12 cellular contexts compared by ENCODE assay signal in genomic region chr11:6469599-6469998, GRCh38. TPM values are rescaled to one million over a fixed set of nuclear protein-coding genes. Genes with fewer than 3 reads are reported as not detected.
DNase-seq lines count a peak whose midpoint lies in the region; ATAC-seq, FAIRE-seq and TF ChIP-seq lines count a peak whose summit lies in the region.
"Had no signal": no experiment of that assay in that cellular context is flagged by ENCODE, and none has a peak within 500 bp of the region (broad histone marks: within the 10 kb centered on the region; RNA-seq: fewer than 3 reads in every experiment).

No MANE protein-coding gene starts in this region.

- H3K4me3 Mint-ChIP-seq in stimulated activated naive B cell treated with anti-CD40 and anti-IgM and Interleukin-4, amounts not matched to agents 10 μg/mL and 1 μg/mL and 100 μg/mL, for 72 hours = no peak overlapping the region
- H3K4me3 Mint-ChIP-seq: activated naive CD4-positive, alpha-beta T cell treated with anti-CD3 and anti-CD28 coated beads for 36 hours had no signal

- H2BK15ac ChIP-seq in IMR-90 (ENCODE audit: low read depth, low read length) = 0 out of 3 replicates have a peak overlapping the region, but pooled peaks have one; percentile 38

- peaks cover 36 to 80% of the 10 kb centered on the region in 2 experiments for H3K79me1 ChIP-seq in IMR-90 (ENCODE audit: low read depth in 1 of 2, low read length in 2 of 2)

- dilution Hi-C loops in IMR-90 (cut with HindIII; ENCODE audit: low sequenced_read_pairs, unreplicated experiment) = no loop called here

- H3K4me2 ChIP-seq in IMR-90 (ENCODE audit: low read depth, low read length) (no peak overlapping the region), K562 (ENCODE audit: insufficient read depth, low read length) (peak overlapping the region; percentile 54)

- H3K14ac ChIP-seq in IMR-90 (replicated peaks; ENCODE audit: low read depth, low read length) = peak overlapping the region; percentile 90

- H4K20me1 ChIP-seq in IMR-90 (ENCODE audit: insufficient read depth, low read length) (peaks cover 6% of the 10 kb centered on the region; the same call in 1 of the 2 replicates), K562 (replicated peaks; ENCODE audit: control insufficient read depth, insufficient read depth, low read length) (no peaks in the 10 kb centered on the region)

- no peak overlapping the region for H2AK9ac ChIP-seq in IMR-90 (replicated peaks; ENCODE audit: low read depth, low read length, poor library complexity)

- H3K36me3 ChIP-seq in IMR-90 (ENCODE audit: control insufficient read depth, insufficient read depth, low read length) = peaks cover 5% of the 10 kb centered on the region
- no peaks in the 10 kb centered on the region for H3K36me3 ChIP-seq in K562 (ENCODE audit: control insufficient read depth, insufficient read depth, low read length)
- peaks cover 6 to 7% of the 10 kb centered on the region in 2 donors for H3K36me3 ChIP-seq in lung (ENCODE audit: control insufficient read depth in 2 of 2, insufficient read depth in 2 of 2, low read length in 2 of 2)
- peaks cover 7% of the 10 kb centered on the region for H3K36me3 ChIP-seq in suprapubic skin

- H4K91ac ChIP-seq in IMR-90 (ENCODE audit: insufficient read depth, low read depth, low read length) = peak overlapping the region; percentile 72

- H3K9ac ChIP-seq in IMR-90 (ENCODE audit: low read depth, low read length) (0 out of 2 replicates have a peak overlapping the region, but pooled peaks have one; percentile 50), K562 (ENCODE audit: insufficient read depth in 1 of 2, low read depth in 2 of 2, low read length in 2 of 2) (peak overlapping the region in 1 of 2 experiments; percentile 17; a peak in 2 of 4 replicates)

- 100% methylated on average over 1 of the region's 1 CpG; no CpG with 5 or more reads in 1 of the 2 experiments for WGBS in IMR-90 (ENCODE audit: extremely low coverage in 2 of 2, insufficient read length in 1 of 2), 2 experiments
- 81% methylated on average over 1 of the region's 1 CpG for WGBS in K562 (ENCODE audit: insufficient coverage, low coverage, missing lambda C conversion rate)
- WGBS in lung, 2 donors = 93 to 97% methylated on average over 1 of the region's 1 CpG
- WGBS in suprapubic skin = 96% methylated on average over 1 of the region's 1 CpG

- H3K27ac ChIP-seq in IMR-90 (ENCODE audit: insufficient read depth, low read length) (no peak overlapping the region), K562 (ENCODE audit: extremely low read depth, low read depth, low read length) (no peak overlapping the region; the same call in 1 of the 3 replicates), lung (ENCODE audit: low read depth in 1 of 2, low read length in 1 of 2) (peak overlapping the region; percentile 13 to 65), suprapubic skin (peak overlapping the region; percentile 34)

- H2AFZ ChIP-seq in IMR-90 (replicated peaks; ENCODE audit: low read length, poor library complexity) (no peak overlapping the region), K562 (ENCODE audit: low read depth, low read length) (peak overlapping the region; percentile 89)

- BruUV-seq in IMR-90 (replicated peaks; lab: Mats Ljungman, UMichigan) (no TSS peak), K562 (replicated peaks; lab: Mats Ljungman, UMichigan) (no TSS peak)

- H2BK20ac ChIP-seq in IMR-90 (ENCODE audit: low read depth, low read length) = no peak overlapping the region

- intact Hi-C loops in IMR-90 (cut with micrococcal nuclease) (no loop called here), K562 (cut with micrococcal nuclease) (no loop called here)

- no peak overlapping the region for H3K27ac Mint-ChIP-seq in stimulated activated naive B cell treated with anti-CD40 and anti-IgM and Interleukin-4, amounts not matched to agents 10 μg/mL and 1 μg/mL and 100 μg/mL, for 72 hours
- H3K27ac Mint-ChIP-seq: activated naive CD4-positive, alpha-beta T cell treated with anti-CD3 and anti-CD28 coated beads for 36 hours had no signal

- TF ChIP-seq POLR2A in IMR-90 (IDR thresholded peaks at IDR 0.05; ENCODE audit: low read depth, low read length) (no peak), K562 (conservative IDR thresholded peaks at IDR 0.05) (no peak), suprapubic skin (IDR thresholded peaks at IDR 0.05) (no peak)

- H3K4me3 ChIP-seq in IMR-90 (ENCODE audit: insufficient read depth, low read depth, low read length) (no peak overlapping the region), K562 (no peak overlapping the region), lung (no peak overlapping the region), suprapubic skin (no peak overlapping the region)

- H3K9me3 ChIP-seq in IMR-90 (ENCODE audit: control insufficient read depth, insufficient read depth, low read length) (no peaks in the 10 kb centered on the region), K562 (replicated peaks; ENCODE audit: control insufficient read depth, insufficient read depth, low read depth, low read length) (no peaks in the 10 kb centered on the region), lung (ENCODE audit: control insufficient read depth in 2 of 2, insufficient read depth in 1 of 2, low read length in 1 of 2) (peaks cover 0 to 2% of the 10 kb centered on the region in 2 donors), suprapubic skin (no peaks in the 10 kb centered on the region)

- peak overlapping the region; percentile 58; the same call in 1 of the 2 replicates for H3K23ac ChIP-seq in IMR-90 (ENCODE audit: low read depth, low read length)

- peak overlapping the region; percentile 36; the same call in 1 of the 2 replicates for H3K18ac ChIP-seq in IMR-90 (ENCODE audit: low read depth, low read length)

- in situ Hi-C loops in IMR-90 (cut with MboI; ENCODE audit: low sequenced_read_pairs) (no loop called here), K562 (cut with MboI) (no loop called here)

- H3K9me3 Mint-ChIP-seq in stimulated activated naive B cell treated with anti-CD40 and anti-IgM and Interleukin-4, amounts not matched to agents 10 μg/mL and 1 μg/mL and 100 μg/mL, for 72 hours = no peaks in the 10 kb centered on the region
- H3K9me3 Mint-ChIP-seq: activated naive CD4-positive, alpha-beta T cell treated with anti-CD3 and anti-CD28 coated beads for 36 hours had no signal

- TF ChIP-seq EP300 in K562 (IDR thresholded peaks at IDR 0.05; ENCODE audit: low read length) (no peak), suprapubic skin (IDR thresholded peaks at IDR 0.05) (no peak)

- POLR2A ChIA-PET in IMR-90 (lab: Charles Lee; ENCODE audit: unreplicated experiment) (no interaction called here), K562 (lab: Yijun Ruan, JAX) (interaction anchor here (0.6 to 1.4 kb wide), 5 partner anchors 15 to 91 kb away, joined by 3 to 5 read pairs (median 3); no protein-coding TSS in a partner anchor)

- peaks cover 5% of the 10 kb centered on the region for H3K4me1 ChIP-seq in IMR-90 (ENCODE audit: control insufficient read depth, insufficient read depth, low read length)
- peaks cover 21 to 22% of the 10 kb centered on the region in 2 experiments; a peak in 4 of 5 replicates for H3K4me1 ChIP-seq in K562 (replicated peaks in 1 of 2; ENCODE audit: control insufficient read depth in 2 of 2, insufficient read depth in 2 of 2, low read length in 2 of 2)
- peaks cover 0 to 8% of the 10 kb centered on the region in 2 donors for H3K4me1 ChIP-seq in lung (ENCODE audit: control insufficient read depth in 2 of 2, insufficient read depth in 2 of 2, low read length in 2 of 2)
- H3K4me1 ChIP-seq in suprapubic skin = peaks cover 28% of the 10 kb centered on the region

- peak overlapping the region; percentile 62 for H2BK5ac ChIP-seq in IMR-90 (ENCODE audit: low read depth, low read length, poor library complexity, severe bottlenecking)

- no peak overlapping the region for H2BK120ac ChIP-seq in IMR-90 (ENCODE audit: low read depth, low read length)

- 0 out of 3 replicates have a peak, but pooled peaks cover 3% of the 10 kb centered on the region for H3K79me2 ChIP-seq in K562 (ENCODE audit: control insufficient read depth, insufficient read depth, low read length)

- DNase-seq in IMR-90 (no peak), K562 (ENCODE audit: extremely low read depth in 1 of 4, low spot score in 3 of 4) (no peak), lung (ENCODE audit: low spot score) (no peak), suprapubic skin (ENCODE audit: low spot score in 2 of 2) (no peak), foreskin melanocyte (no peak), NOMO-1 (lab: John Stamatoyannopoulos, UW; ENCODE audit: unreplicated experiment in 2 of 2) (no peak)
- no peak for DNase-seq in stimulated activated naive B cell treated with anti-CD40 and anti-IgM and Interleukin-4, amounts not matched to agents 10 μg/mL and 1 μg/mL and 100 μg/mL, for 72 hours
- DNase-seq: central memory CD4-positive, alpha-beta T cell had no signal

- H2AK5ac ChIP-seq in IMR-90 (ENCODE audit: low read depth, low read length) = peak overlapping the region; percentile 67; the same call in 1 of the 2 replicates

- TF ChIP-seq RAD21 in IMR-90 (IDR thresholded peaks at IDR 0.05; ENCODE audit: low read length) (no peak), K562 (CRISPR knock-in tag; conservative IDR thresholded peaks at IDR 0.05 in 1 of 2, IDR thresholded peaks at IDR 0.05 in 1 of 2) (no peak)

- H4K5ac ChIP-seq in IMR-90 (ENCODE audit: low read depth, low read length) = peak overlapping the region; percentile 23; the same call in 1 of the 2 replicates

- CTCF ChIA-PET in IMR-90 (lab: Yijun Ruan, JAX) (interaction anchor here (0.9 kb wide), 1 partner anchor 90 kb away, joined by 4 read pairs; no protein-coding TSS in a partner anchor), K562 (lab: Yijun Ruan, JAX; ENCODE audit: low intra/inter-chr PET ratio) (no interaction called here)

- H3K27me3 Mint-ChIP-seq in stimulated activated naive B cell treated with anti-CD40 and anti-IgM and Interleukin-4, amounts not matched to agents 10 μg/mL and 1 μg/mL and 100 μg/mL, for 72 hours = no peaks in the 10 kb centered on the region

- H3K9me1 ChIP-seq in IMR-90 (ENCODE audit: insufficient read depth, low read length) (peaks cover 17% of the 10 kb centered on the region), K562 (ENCODE audit: control insufficient read depth, insufficient read depth, low read length) (no peaks in the 10 kb centered on the region)

- peak overlapping the region; percentile 90 to 91 for H4K8ac ChIP-seq in IMR-90 (ENCODE audit: low read depth in 2 of 2, low read length in 2 of 2)

- H3K36me3 Mint-ChIP-seq in stimulated activated naive B cell treated with anti-CD40 and anti-IgM and Interleukin-4, amounts not matched to agents 10 μg/mL and 1 μg/mL and 100 μg/mL, for 72 hours = peaks cover 6 to 17% of the 10 kb centered on the region in 2 donors

- H3K4me1 Mint-ChIP-seq in stimulated activated naive B cell treated with anti-CD40 and anti-IgM and Interleukin-4, amounts not matched to agents 10 μg/mL and 1 μg/mL and 100 μg/mL, for 72 hours = peaks cover 12 to 15% of the 10 kb centered on the region in 2 donors

- FAIRE-seq in K562 (lab: Jason Lieb, UNC) = no peak
- FAIRE-seq: urothelium cell line had no signal

- TF ChIP-seq CTCF in IMR-90 (conservative IDR thresholded peaks at IDR 0.05; ENCODE audit: low read depth, low read length) (no peak), K562 (IDR thresholded peaks at IDR 0.05 in 2 of 3, conservative IDR thresholded peaks at IDR 0.05 in 1 of 3; ENCODE audit: insufficient read depth in 2 of 3, low read depth in 1 of 3, low read length in 3 of 3) (no peak), lung (IDR thresholded peaks at IDR 0.05; ENCODE audit: control extremely low read depth, extremely low read depth) (no peak), suprapubic skin (IDR thresholded peaks at IDR 0.05) (no peak)

- peak overlapping the region; percentile 60; the same call in 1 of the 2 replicates for H3K4ac ChIP-seq in IMR-90 (ENCODE audit: low read depth, low read length)

- ATAC-seq in IMR-90 (ENCODE audit: low read depth) (no peak), K562 (no peak), lung (ENCODE audit: insufficient read depth, low FRiP score) (no peak), HG03432 (IDR thresholded peaks at IDR 0.05; ENCODE audit: unreplicated experiment) (no peak)
- no peak for ATAC-seq in stimulated activated naive B cell treated with anti-CD40 and anti-IgM and Interleukin-4, amounts not matched to agents 10 μg/mL and 1 μg/mL and 100 μg/mL, for 72 hours (replicated peaks)

- H3K27me3 ChIP-seq in IMR-90 (ENCODE audit: control insufficient read depth, insufficient read depth, low read length) (no peaks in the 10 kb centered on the region), K562 (ENCODE audit: control insufficient read depth in 2 of 2, insufficient read depth in 2 of 2, low read length in 2 of 2) (no peaks in the 10 kb centered on the region), lung (ENCODE audit: control insufficient read depth, insufficient read depth) (no peaks in the 10 kb centered on the region), suprapubic skin (no peaks in the 10 kb centered on the region)

- H3K56ac ChIP-seq in IMR-90 (ENCODE audit: extremely low read depth, insufficient read depth, low read length) = no peak overlapping the region

RNA-seq across cellular contexts. Expression of gene TRIM3, which starts 4.1 kb away (rescaled TPM):
- total RNA-seq in IMR-90 (2012; rRNA removed) (13.8 and 14.2 TPM in 2 replicates), K562 (2014; rRNA removed) (3.0 and 11.6 TPM in 2 replicates), K562 (2014; rRNA removed; fragmentation: Illumina TruSeq; extraction: Trizol) (2.7 and 3.8 TPM in 2 replicates), K562 (2015; rRNA removed; fragmentation: Illumina TruSeq; extraction: Trizol) (4.8 and 5.2 TPM in 2 replicates), K562 (2021) (6.4 and 6.8 TPM in 2 replicates), lung (10 to 100 TPM; 28.4 to 29.0 TPM), suprapubic skin (10 to 100 TPM; 20.0 to 40.2 (median 32.2) TPM)
- polyA plus RNA-seq in IMR-90 (2012; rRNA removed) (22.3 and 23.7 TPM in 2 replicates), K562 (2011; rRNA removed) (4.8 and 6.2 TPM in 2 replicates), K562 (2014; fragmentation: Illumina TruSeq; extraction: Trizol) (4.7 and 5.6 TPM in 2 replicates), K562 (2014; fragmentation: Nextera tagmentation; extraction: Ambion mirVana) (under 1 TPM; 0.45 to 0.81 TPM), K562 (2014; rRNA removed) (9.2 and 10.4 TPM in 2 replicates), lung (10 to 100 TPM; 15.7 to 16.4 TPM)
- 12.9 and 15.6 TPM in 2 replicates for polyA plus RNA-seq in IMR-90 (2012; cell fraction: cytosol; rRNA removed)
- polyA plus RNA-seq in IMR-90 (2012; cell fraction: nucleus; rRNA removed; ENCODE audit: low replicate concordance) = 112 and 171 TPM in 2 replicates
- total RNA-seq in K562 (2011; cell fraction: chromatin; rRNA removed; ENCODE audit: low replicate concordance) = 19.0 and 30.8 TPM in 2 replicates
- 22.5 and 25.3 TPM in 2 replicates for total RNA-seq in K562 (2011; cell fraction: nucleolus; rRNA removed)
- 20.2 and 20.7 TPM in 2 replicates for total RNA-seq in K562 (2011; cell fraction: nucleoplasm; rRNA removed)
- 4.5 and 5.7 TPM in 2 replicates for polyA plus RNA-seq in K562 (2011; cell fraction: cytosol; rRNA removed)
- polyA plus RNA-seq in K562 (2011; cell fraction: nucleus; rRNA removed) = 36.0 and 59.3 TPM in 2 replicates
- 6.2 and 9.0 TPM in 2 replicates for polyA plus RNA-seq in K562 (2012)
- 2.7 and 4.7 TPM in 2 replicates for polyA minus RNA-seq in K562 (2011; rRNA and poly(A)+ RNA removed)
- polyA minus RNA-seq in K562 (2011; cell fraction: cytosol; rRNA and poly(A)+ RNA removed) = 1.6 and 1.7 TPM in 2 replicates
- 10.3 and 14.0 TPM in 2 replicates for polyA minus RNA-seq in K562 (2011; cell fraction: nucleus; rRNA and poly(A)+ RNA removed)

RNA-seq across cellular contexts. Expression of gene ARFIP2, which starts 11.5 kb away (rescaled TPM):
- 76.7 and 84.4 TPM in 2 replicates for total RNA-seq in IMR-90 (2012; rRNA removed)
- polyA plus RNA-seq in IMR-90 (2012; rRNA removed) = 91.9 and 93.9 TPM in 2 replicates
- 77.7 and 88.8 TPM in 2 replicates for polyA plus RNA-seq in IMR-90 (2012; cell fraction: cytosol; rRNA removed)
- 232 and 369 TPM in 2 replicates for polyA plus RNA-seq in IMR-90 (2012; cell fraction: nucleus; rRNA removed; ENCODE audit: low replicate concordance)
- 207 and 353 TPM in 2 replicates for total RNA-seq in K562 (2011; cell fraction: chromatin; rRNA removed; ENCODE audit: low replicate concordance)
- total RNA-seq in K562 (2011; cell fraction: nucleolus; rRNA removed) = 170 and 195 TPM in 2 replicates
- total RNA-seq in K562 (2011; cell fraction: nucleoplasm; rRNA removed) = 211 and 248 TPM in 2 replicates
- 41.0 and 46.7 TPM in 2 replicates for total RNA-seq in K562 (2014; rRNA removed)
- total RNA-seq in K562 (2014; rRNA removed; fragmentation: Illumina TruSeq; extraction: Trizol) = 27.8 and 32.0 TPM in 2 replicates
- total RNA-seq in K562 (2015; rRNA removed; fragmentation: Illumina TruSeq; extraction: Trizol) = 37.6 and 40.8 TPM in 2 replicates
- 42.9 and 46.5 TPM in 2 replicates for total RNA-seq in K562 (2021)
- 74.1 and 84.0 TPM in 2 replicates for polyA plus RNA-seq in K562 (2011; rRNA removed)
- polyA plus RNA-seq in K562 (2011; cell fraction: cytosol; rRNA removed) = 59.9 and 62.2 TPM in 2 replicates
- 334 and 409 TPM in 2 replicates for polyA plus RNA-seq in K562 (2011; cell fraction: nucleus; rRNA removed)
- polyA plus RNA-seq in K562 (2012) = 35.7 and 48.8 TPM in 2 replicates
- 48.5 and 49.3 TPM in 2 replicates for polyA plus RNA-seq in K562 (2014; fragmentation: Illumina TruSeq; extraction: Trizol)
- 10 to 100 TPM; 11.8 to 14.2 TPM for polyA plus RNA-seq in K562 (2014; fragmentation: Nextera tagmentation; extraction: Ambion mirVana)
- 60.0 and 61.0 TPM in 2 replicates for polyA plus RNA-seq in K562 (2014; rRNA removed)
- polyA minus RNA-seq in K562 (2011; rRNA and poly(A)+ RNA removed) = 58.8 and 63.0 TPM in 2 replicates
- polyA minus RNA-seq in K562 (2011; cell fraction: cytosol; rRNA and poly(A)+ RNA removed) = 15.8 and 19.7 TPM in 2 replicates
- polyA minus RNA-seq in K562 (2011; cell fraction: nucleus; rRNA and poly(A)+ RNA removed) = 73.6 and 124 TPM in 2 replicates
- total RNA-seq in lung = 10 to 100 TPM; 34.0 to 53.7 TPM
- 10 to 100 TPM; 41.9 to 51.1 TPM for polyA plus RNA-seq in lung
- 10 to 100 TPM; 66.3 to 87.5 (median 83.4) TPM for total RNA-seq in suprapubic skin

RNA-seq across cellular contexts. Expression of gene TIMM10B, which starts 11.7 kb away (rescaled TPM):
- total RNA-seq in IMR-90 (2012; rRNA removed) (24.7 and 27.5 TPM in 2 replicates), K562 (2014; rRNA removed) (43.2 and 48.7 TPM in 2 replicates), K562 (2014; rRNA removed; fragmentation: Illumina TruSeq; extraction: Trizol) (45.7 and 47.5 TPM in 2 replicates), K562 (2015; rRNA removed; fragmentation: Illumina TruSeq; extraction: Trizol) (47.0 and 48.9 TPM in 2 replicates), K562 (2021) (63.0 and 66.0 TPM in 2 replicates), lung (10 to 100 TPM; 31.5 to 43.4 TPM), suprapubic skin (10 to 100 TPM; 23.0 to 54.6 (median 32.0) TPM)
- polyA plus RNA-seq in IMR-90 (2012; rRNA removed) (22.8 and 27.1 TPM in 2 replicates), K562 (2011; rRNA removed) (78.1 and 83.0 TPM in 2 replicates), K562 (2014; fragmentation: Illumina TruSeq; extraction: Trizol) (48.1 and 57.0 TPM in 2 replicates), K562 (2014; fragmentation: Nextera tagmentation; extraction: Ambion mirVana) (100 to 1,000 TPM; 158 to 163 TPM), K562 (2014; rRNA removed) (54.0 and 64.9 TPM in 2 replicates), lung (10 to 100 TPM; 20.5 to 32.6 TPM)
- 19.9 and 21.4 TPM in 2 replicates for polyA plus RNA-seq in IMR-90 (2012; cell fraction: cytosol; rRNA removed)
- 20.0 and 35.9 TPM in 2 replicates for polyA plus RNA-seq in IMR-90 (2012; cell fraction: nucleus; rRNA removed; ENCODE audit: low replicate concordance)
- 128 and 180 TPM in 2 replicates for total RNA-seq in K562 (2011; cell fraction: chromatin; rRNA removed; ENCODE audit: low replicate concordance)
- 109 and 115 TPM in 2 replicates for total RNA-seq in K562 (2011; cell fraction: nucleolus; rRNA removed)
- 150 and 215 TPM in 2 replicates for total RNA-seq in K562 (2011; cell fraction: nucleoplasm; rRNA removed)
- polyA plus RNA-seq in K562 (2011; cell fraction: cytosol; rRNA removed) = 82.7 and 87.5 TPM in 2 replicates
- polyA plus RNA-seq in K562 (2011; cell fraction: nucleus; rRNA removed) = 109 and 128 TPM in 2 replicates
- 38.6 and 62.9 TPM in 2 replicates for polyA plus RNA-seq in K562 (2012)
- 58.1 and 61.2 TPM in 2 replicates for polyA minus RNA-seq in K562 (2011; rRNA and poly(A)+ RNA removed)
- polyA minus RNA-seq in K562 (2011; cell fraction: cytosol; rRNA and poly(A)+ RNA removed) = 21.0 and 37.8 TPM in 2 replicates
- polyA minus RNA-seq in K562 (2011; cell fraction: nucleus; rRNA and poly(A)+ RNA removed) = 75.8 and 112 TPM in 2 replicates

RNA-seq across cellular contexts. Expression of gene DNHD1, which starts 27.5 kb away (rescaled TPM):
- total RNA-seq in IMR-90 (2012; rRNA removed) (1.4 and 1.8 TPM in 2 replicates), K562 (2014; rRNA removed) (3.0 and 3.8 TPM in 2 replicates), K562 (2014; rRNA removed; fragmentation: Illumina TruSeq; extraction: Trizol) (3.6 and 4.1 TPM in 2 replicates), K562 (2015; rRNA removed; fragmentation: Illumina TruSeq; extraction: Trizol) (3.6 TPM in 2 replicates), K562 (2021) (6.5 and 7.4 TPM in 2 replicates), lung (10 to 100 TPM; 15.2 to 15.6 TPM), suprapubic skin (10 to 100 TPM in 2 of 4 donors, 1 to 10 TPM in 2; 6.2 to 32.0 (median 9.6) TPM)
- polyA plus RNA-seq in IMR-90 (2012; rRNA removed) (3.0 and 3.6 TPM in 2 replicates), K562 (2011; rRNA removed) (9.7 and 16.7 TPM in 2 replicates), K562 (2014; fragmentation: Illumina TruSeq; extraction: Trizol) (4.8 TPM in 2 replicates), K562 (2014; fragmentation: Nextera tagmentation; extraction: Ambion mirVana) (1 to 10 TPM in 1 of 2 experiments, under 1 TPM in 1; 0.82 to 2.0 TPM), K562 (2014; rRNA removed) (7.1 and 8.4 TPM in 2 replicates), lung (1 to 10 TPM; 4.5 to 8.8 TPM)
- polyA plus RNA-seq in IMR-90 (2012; cell fraction: cytosol; rRNA removed) = 1.1 and 1.2 TPM in 2 replicates
- polyA plus RNA-seq in IMR-90 (2012; cell fraction: nucleus; rRNA removed; ENCODE audit: low replicate concordance) = 24.1 and 31.5 TPM in 2 replicates
- total RNA-seq in K562 (2011; cell fraction: chromatin; rRNA removed; ENCODE audit: low replicate concordance) = 197 and 241 TPM in 2 replicates
- total RNA-seq in K562 (2011; cell fraction: nucleolus; rRNA removed) = 92.7 and 107 TPM in 2 replicates
- 141 and 183 TPM in 2 replicates for total RNA-seq in K562 (2011; cell fraction: nucleoplasm; rRNA removed)
- polyA plus RNA-seq in K562 (2011; cell fraction: cytosol; rRNA removed) = 4.1 and 6.9 TPM in 2 replicates
- polyA plus RNA-seq in K562 (2011; cell fraction: nucleus; rRNA removed) = 123 and 140 TPM in 2 replicates
- polyA plus RNA-seq in K562 (2012) = 5.2 and 22.4 TPM in 2 replicates
- 24.5 and 30.4 TPM in 2 replicates for polyA minus RNA-seq in K562 (2011; rRNA and poly(A)+ RNA removed)
- polyA minus RNA-seq in K562 (2011; cell fraction: cytosol; rRNA and poly(A)+ RNA removed) = 7.0 and 8.5 TPM in 2 replicates
- 26.4 and 49.9 TPM in 2 replicates for polyA minus RNA-seq in K562 (2011; cell fraction: nucleus; rRNA and poly(A)+ RNA removed)

RNA-seq across cellular contexts. Expression of gene HPX, which starts 28.8 kb away (rescaled TPM):
- total RNA-seq in IMR-90 (2012; rRNA removed) = 0.36 and 0.56 TPM in 2 replicates
- 1.4 and 1.5 TPM in 2 replicates for polyA plus RNA-seq in IMR-90 (2012; rRNA removed)
- 0.03 and 0.24 TPM in 2 replicates for polyA plus RNA-seq in IMR-90 (2012; cell fraction: cytosol; rRNA removed)
- polyA plus RNA-seq in IMR-90 (2012; cell fraction: nucleus; rRNA removed; ENCODE audit: low replicate concordance) = 22.7 and 24.0 TPM in 2 replicates
- total RNA-seq in K562 (2011; cell fraction: chromatin; rRNA removed; ENCODE audit: low replicate concordance) = not detected in 2 replicates
- 0.39 and 0.50 TPM in 2 replicates for total RNA-seq in K562 (2011; cell fraction: nucleolus; rRNA removed)
- total RNA-seq in K562 (2011; cell fraction: nucleoplasm; rRNA removed) = 0.37 TPM in 1 of 2 replicates, not detected in the other
- total RNA-seq in K562 (2014; rRNA removed) = 0.49 TPM in 1 of 2 replicates, not detected in the other
- 0.16 and 0.29 TPM in 2 replicates for total RNA-seq in K562 (2014; rRNA removed; fragmentation: Illumina TruSeq; extraction: Trizol)
- total RNA-seq in K562 (2015; rRNA removed; fragmentation: Illumina TruSeq; extraction: Trizol) = 0.14 and 0.15 TPM in 2 replicates
- 1.2 and 1.4 TPM in 2 replicates for total RNA-seq in K562 (2021)
- polyA plus RNA-seq in K562 (2011; rRNA removed) = 0.24 and 0.29 TPM in 2 replicates
- polyA plus RNA-seq in K562 (2011; cell fraction: cytosol; rRNA removed) = 0.56 and 0.61 TPM in 2 replicates
- 0.57 and 0.65 TPM in 2 replicates for polyA plus RNA-seq in K562 (2011; cell fraction: nucleus; rRNA removed)
- 0.48 and 0.55 TPM in 2 replicates for polyA plus RNA-seq in K562 (2012)
- polyA plus RNA-seq in K562 (2014; fragmentation: Illumina TruSeq; extraction: Trizol) = 0.12 and 0.71 TPM in 2 replicates
- polyA plus RNA-seq in K562 (2014; fragmentation: Nextera tagmentation; extraction: Ambion mirVana) = under 1 TPM; 0.79 to 0.94 TPM
- 0.57 and 0.69 TPM in 2 replicates for polyA plus RNA-seq in K562 (2014; rRNA removed)
- 0.24 TPM in 1 of 2 replicates, not detected in the other for polyA minus RNA-seq in K562 (2011; rRNA and poly(A)+ RNA removed)
- not detected in 2 replicates for polyA minus RNA-seq in K562 (2011; cell fraction: cytosol; rRNA and poly(A)+ RNA removed)
- polyA minus RNA-seq in K562 (2011; cell fraction: nucleus; rRNA and poly(A)+ RNA removed) = 0.22 TPM in 1 of 2 replicates, not detected in the other
- 1 to 10 TPM; 2.3 to 3.5 TPM for total RNA-seq in lung
- 1 to 10 TPM in 1 of 2 donors, under 1 TPM in 1; 0.46 to 1.3 TPM for polyA plus RNA-seq in lung
- 10 to 100 TPM in 1 of 4 donors, 1 to 10 TPM in 2, under 1 TPM in 1; 0.47 to 15.5 (median 1.3) TPM for total RNA-seq in suprapubic skin
- total RNA-seq: lung microvascular endothelial cell had no signal

Comparison
In these comparisons a context has a peak if more than half of its experiments do, and no peak if none do; other contexts are left out.
1. H3K27ac ChIP-seq: peak in lung (2 of 2) and suprapubic skin (single experiment); none in IMR-90 (single experiment) and K562 (single experiment).